Comparison of ENCODE assay signal across 1 cellular context in the genomic region with DNA sequence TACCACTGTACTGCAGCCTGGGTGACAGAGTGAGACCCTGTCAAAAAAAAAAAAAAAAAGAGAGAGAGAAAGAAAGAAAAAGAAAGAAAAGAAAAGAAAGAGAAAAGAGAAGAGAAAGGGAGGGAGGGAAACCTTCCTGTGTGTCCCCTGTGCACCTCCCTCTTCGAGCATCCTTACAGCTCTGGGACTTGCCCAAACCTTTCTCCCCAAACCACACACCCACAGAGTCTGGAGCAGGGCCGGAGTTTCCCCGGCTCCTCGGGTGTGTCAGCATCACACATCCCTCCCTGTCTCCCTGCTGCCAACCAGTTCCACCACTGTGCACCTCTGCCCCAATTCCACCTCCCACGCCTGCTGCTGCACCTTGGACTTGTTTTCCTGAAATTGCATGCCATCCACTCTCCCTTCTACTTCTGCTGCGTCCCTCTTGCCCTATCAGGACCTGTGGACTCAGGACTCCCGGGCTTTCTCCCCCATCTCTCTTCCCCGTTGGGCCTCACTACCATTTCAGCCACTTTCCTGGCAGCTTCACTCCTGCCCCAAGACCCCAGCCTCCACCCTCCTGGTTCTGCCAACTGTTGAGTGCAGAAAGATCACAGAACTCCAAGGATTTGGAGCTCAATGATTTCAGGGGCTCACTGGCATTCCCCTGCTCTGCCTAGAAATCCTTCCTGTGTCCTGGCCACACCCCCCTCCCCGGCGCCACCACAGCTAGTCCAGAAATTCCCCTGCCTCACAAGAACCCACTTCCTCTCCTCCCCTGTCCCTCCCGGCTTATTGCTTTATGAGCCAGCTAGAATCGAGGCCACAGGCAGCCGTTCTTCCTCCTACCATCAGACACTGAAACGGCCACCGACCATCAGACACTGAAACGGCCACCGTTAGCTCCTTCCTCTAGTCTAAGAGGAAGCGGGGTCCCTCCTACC.
A peak's percentile ranks its signal among the peaks of the same experiment; 100 is the strongest.
TF ChIP-seq lines count a peak whose summit lies in the region.

No MANE protein-coding gene starts in this region.

TF ChIP-seq in HepG2, 621 proteins besides CTCF, POLR2A, EP300 and RAD21 (continued from another document and continues in another):
- TF ChIP-seq, protein P1, sequence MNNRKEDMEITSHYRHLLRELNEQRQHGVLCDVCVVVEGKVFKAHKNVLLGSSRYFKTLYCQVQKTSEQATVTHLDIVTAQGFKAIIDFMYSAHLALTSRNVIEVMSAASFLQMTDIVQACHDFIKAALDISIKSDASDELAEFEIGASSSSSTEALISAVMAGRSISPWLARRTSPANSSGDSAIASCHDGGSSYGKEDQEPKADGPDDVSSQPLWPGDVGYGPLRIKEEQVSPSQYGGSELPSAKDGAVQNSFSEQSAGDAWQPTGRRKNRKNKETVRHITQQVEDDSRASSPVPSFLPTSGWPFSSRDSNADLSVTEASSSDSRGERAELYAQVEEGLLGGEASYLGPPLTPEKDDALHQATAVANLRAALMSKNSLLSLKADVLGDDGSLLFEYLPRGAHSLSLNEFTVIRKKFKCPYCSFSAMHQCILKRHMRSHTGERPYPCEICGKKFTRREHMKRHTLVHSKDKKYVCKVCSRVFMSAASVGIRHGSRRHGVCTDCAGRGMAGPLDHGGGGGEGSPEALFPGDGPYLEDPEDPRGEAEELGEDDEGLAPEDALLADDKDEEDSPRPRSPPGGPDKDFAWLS (CRISPR knock-in tag; IDR thresholded peaks at IDR 0.05; ENCODE audit: borderline replicate concordance), result 0 out of 2 replicates have a peak, but pooled peaks have one; percentile 64
- TF ChIP-seq GTF3A (CRISPR knock-in tag; conservative IDR thresholded peaks at IDR 0.05) (no peak), ZC3H13 (CRISPR knock-in tag; IDR thresholded peaks at IDR 0.05) (peak; percentile 78; the same call in 1 of the 2 replicates), ZNF180 (CRISPR knock-in tag; IDR thresholded peaks at IDR 0.05; ENCODE audit: borderline replicate concordance, low read depth) (no peak), GATAD2A (CRISPR knock-in tag; IDR thresholded peaks at IDR 0.05) (peak; percentile 93), U2AF1 (optimal IDR thresholded peaks at IDR 0.05; ENCODE audit: low read depth, low read length) (no peak), FOXK1 (CRISPR knock-in tag; IDR thresholded peaks at IDR 0.05; ENCODE audit: borderline replicate concordance, low read depth) (peak; percentile 72; the same call in 1 of the 2 replicates), KDM1A (CRISPR knock-in tag; IDR thresholded peaks at IDR 0.05) (peak; percentile 50; the same call in 1 of the 2 replicates), DNMT1 (CRISPR knock-in tag; IDR thresholded peaks at IDR 0.05) (no peak), ZNF510 (CRISPR knock-in tag; IDR thresholded peaks at IDR 0.05; ENCODE audit: low read depth) (no peak; the same call in 1 of the 2 replicates), TAF1 (CRISPR knock-in tag; IDR thresholded peaks at IDR 0.05) (peak; percentile 53; the same call in 1 of the 2 replicates), ZKSCAN1 (IDR thresholded peaks at IDR 0.05; ENCODE audit: low read length) (no peak), MBD4 (IDR thresholded peaks at IDR 0.05; ENCODE audit: borderline replicate concordance, low read length) (no peak), NFIC (IDR thresholded peaks at IDR 0.05; ENCODE audit: low read length) (0 out of 2 replicates have a peak, but pooled peaks have one; percentile 51), HNRNPL (IDR thresholded peaks at IDR 0.05; ENCODE audit: low read depth, low read length) (peak; percentile 88), HMG20A (CRISPR knock-in tag; IDR thresholded peaks at IDR 0.05; ENCODE audit: borderline replicate concordance) (peak; percentile 69; the same call in 1 of the 2 replicates)
- TF ChIP-seq, protein P2, sequence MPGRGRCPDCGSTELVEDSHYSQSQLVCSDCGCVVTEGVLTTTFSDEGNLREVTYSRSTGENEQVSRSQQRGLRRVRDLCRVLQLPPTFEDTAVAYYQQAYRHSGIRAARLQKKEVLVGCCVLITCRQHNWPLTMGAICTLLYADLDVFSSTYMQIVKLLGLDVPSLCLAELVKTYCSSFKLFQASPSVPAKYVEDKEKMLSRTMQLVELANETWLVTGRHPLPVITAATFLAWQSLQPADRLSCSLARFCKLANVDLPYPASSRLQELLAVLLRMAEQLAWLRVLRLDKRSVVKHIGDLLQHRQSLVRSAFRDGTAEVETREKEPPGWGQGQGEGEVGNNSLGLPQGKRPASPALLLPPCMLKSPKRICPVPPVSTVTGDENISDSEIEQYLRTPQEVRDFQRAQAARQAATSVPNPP (CRISPR knock-in tag; IDR thresholded peaks at IDR 0.05), result no peak
- TF ChIP-seq, protein P3, sequence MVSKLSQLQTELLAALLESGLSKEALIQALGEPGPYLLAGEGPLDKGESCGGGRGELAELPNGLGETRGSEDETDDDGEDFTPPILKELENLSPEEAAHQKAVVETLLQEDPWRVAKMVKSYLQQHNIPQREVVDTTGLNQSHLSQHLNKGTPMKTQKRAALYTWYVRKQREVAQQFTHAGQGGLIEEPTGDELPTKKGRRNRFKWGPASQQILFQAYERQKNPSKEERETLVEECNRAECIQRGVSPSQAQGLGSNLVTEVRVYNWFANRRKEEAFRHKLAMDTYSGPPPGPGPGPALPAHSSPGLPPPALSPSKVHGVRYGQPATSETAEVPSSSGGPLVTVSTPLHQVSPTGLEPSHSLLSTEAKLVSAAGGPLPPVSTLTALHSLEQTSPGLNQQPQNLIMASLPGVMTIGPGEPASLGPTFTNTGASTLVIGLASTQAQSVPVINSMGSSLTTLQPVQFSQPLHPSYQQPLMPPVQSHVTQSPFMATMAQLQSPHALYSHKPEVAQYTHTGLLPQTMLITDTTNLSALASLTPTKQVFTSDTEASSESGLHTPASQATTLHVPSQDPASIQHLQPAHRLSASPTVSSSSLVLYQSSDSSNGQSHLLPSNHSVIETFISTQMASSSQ (IDR thresholded peaks at IDR 0.05; ENCODE audit: low read depth), result no peak
- TF ChIP-seq, protein P3 (CRISPR knock-in tag; IDR thresholded peaks at IDR 0.05; ENCODE audit: borderline replicate concordance), result peak; percentile 25; the same call in 1 of the 2 replicates
- TF ChIP-seq, protein P4, sequence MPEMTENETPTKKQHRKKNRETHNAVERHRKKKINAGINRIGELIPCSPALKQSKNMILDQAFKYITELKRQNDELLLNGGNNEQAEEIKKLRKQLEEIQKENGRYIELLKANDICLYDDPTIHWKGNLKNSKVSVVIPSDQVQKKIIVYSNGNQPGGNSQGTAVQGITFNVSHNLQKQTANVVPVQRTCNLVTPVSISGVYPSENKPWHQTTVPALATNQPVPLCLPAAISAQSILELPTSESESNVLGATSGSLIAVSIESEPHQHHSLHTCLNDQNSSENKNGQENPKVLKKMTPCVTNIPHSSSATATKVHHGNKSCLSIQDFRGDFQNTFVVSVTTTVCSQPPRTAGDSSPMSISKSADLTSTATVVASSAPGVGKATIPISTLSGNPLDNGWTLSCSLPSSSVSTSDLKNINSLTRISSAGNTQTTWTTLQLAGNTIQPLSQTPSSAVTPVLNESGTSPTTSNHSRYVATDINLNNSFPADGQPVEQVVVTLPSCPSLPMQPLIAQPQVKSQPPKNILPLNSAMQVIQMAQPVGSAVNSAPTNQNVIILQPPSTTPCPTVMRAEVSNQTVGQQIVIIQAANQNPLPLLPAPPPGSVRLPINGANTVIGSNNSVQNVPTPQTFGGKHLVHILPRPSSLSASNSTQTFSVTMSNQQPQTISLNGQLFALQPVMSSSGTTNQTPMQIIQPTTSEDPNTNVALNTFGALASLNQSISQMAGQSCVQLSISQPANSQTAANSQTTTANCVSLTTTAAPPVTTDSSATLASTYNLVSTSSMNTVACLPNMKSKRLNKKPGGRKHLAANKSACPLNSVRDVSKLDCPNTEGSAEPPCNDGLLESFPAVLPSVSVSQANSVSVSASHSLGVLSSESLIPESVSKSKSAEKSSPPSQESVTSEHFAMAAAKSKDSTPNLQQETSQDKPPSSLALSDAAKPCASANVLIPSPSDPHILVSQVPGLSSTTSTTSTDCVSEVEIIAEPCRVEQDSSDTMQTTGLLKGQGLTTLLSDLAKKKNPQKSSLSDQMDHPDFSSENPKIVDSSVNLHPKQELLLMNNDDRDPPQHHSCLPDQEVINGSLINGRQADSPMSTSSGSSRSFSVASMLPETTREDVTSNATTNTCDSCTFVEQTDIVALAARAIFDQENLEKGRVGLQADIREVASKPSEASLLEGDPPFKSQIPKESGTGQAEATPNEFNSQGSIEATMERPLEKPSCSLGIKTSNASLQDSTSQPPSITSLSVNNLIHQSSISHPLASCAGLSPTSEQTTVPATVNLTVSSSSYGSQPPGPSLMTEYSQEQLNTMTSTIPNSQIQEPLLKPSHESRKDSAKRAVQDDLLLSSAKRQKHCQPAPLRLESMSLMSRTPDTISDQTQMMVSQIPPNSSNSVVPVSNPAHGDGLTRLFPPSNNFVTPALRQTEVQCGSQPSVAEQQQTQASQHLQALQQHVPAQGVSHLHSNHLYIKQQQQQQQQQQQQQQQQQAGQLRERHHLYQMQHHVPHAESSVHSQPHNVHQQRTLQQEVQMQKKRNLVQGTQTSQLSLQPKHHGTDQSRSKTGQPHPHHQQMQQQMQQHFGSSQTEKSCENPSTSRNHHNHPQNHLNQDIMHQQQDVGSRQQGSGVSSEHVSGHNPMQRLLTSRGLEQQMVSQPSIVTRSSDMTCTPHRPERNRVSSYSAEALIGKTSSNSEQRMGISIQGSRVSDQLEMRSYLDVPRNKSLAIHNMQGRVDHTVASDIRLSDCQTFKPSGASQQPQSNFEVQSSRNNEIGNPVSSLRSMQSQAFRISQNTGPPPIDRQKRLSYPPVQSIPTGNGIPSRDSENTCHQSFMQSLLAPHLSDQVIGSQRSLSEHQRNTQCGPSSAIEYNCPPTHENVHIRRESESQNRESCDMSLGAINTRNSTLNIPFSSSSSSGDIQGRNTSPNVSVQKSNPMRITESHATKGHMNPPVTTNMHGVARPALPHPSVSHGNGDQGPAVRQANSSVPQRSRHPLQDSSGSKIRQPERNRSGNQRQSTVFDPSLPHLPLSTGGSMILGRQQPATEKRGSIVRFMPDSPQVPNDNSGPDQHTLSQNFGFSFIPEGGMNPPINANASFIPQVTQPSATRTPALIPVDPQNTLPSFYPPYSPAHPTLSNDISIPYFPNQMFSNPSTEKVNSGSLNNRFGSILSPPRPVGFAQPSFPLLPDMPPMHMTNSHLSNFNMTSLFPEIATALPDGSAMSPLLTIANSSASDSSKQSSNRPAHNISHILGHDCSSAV (CRISPR knock-in tag; IDR thresholded peaks at IDR 0.05; ENCODE audit: borderline replicate concordance), result no peak
- TF ChIP-seq, protein P5, sequence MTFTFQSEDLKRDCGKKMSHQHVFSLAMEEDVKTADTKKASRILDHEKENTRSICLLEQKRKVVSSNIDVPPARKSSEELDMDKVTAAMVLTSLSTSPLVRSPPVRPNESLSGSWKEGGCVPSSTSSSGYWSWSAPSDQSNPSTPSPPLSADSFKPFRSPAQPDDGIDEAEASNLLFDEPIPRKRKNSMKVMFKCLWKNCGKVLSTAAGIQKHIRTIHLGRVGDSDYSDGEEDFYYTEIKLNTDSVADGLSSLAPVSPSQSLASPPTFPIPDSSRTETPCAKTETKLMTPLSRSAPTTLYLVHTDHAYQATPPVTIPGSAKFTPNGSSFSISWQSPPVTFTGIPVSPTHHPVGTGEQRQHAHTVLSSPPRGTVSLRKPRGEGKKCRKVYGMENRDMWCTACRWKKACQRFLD (CRISPR knock-in tag; IDR thresholded peaks at IDR 0.05; ENCODE audit: borderline replicate concordance), result no peak; the same call in none of the 2 replicates
- TF ChIP-seq, protein P6, sequence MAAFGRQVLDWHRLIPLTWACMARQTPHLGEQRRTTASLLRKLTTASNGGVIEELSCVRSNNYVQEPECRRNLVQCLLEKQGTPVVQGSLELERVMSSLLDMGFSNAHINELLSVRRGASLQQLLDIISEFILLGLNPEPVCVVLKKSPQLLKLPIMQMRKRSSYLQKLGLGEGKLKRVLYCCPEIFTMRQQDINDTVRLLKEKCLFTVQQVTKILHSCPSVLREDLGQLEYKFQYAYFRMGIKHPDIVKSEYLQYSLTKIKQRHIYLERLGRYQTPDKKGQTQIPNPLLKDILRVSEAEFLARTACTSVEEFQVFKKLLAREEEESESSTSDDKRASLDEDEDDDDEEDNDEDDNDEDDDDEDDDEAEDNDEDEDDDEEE (CRISPR knock-in tag; IDR thresholded peaks at IDR 0.05), result peak; percentile 56; the same call in 1 of the 2 replicates
- TF ChIP-seq, protein P7, sequence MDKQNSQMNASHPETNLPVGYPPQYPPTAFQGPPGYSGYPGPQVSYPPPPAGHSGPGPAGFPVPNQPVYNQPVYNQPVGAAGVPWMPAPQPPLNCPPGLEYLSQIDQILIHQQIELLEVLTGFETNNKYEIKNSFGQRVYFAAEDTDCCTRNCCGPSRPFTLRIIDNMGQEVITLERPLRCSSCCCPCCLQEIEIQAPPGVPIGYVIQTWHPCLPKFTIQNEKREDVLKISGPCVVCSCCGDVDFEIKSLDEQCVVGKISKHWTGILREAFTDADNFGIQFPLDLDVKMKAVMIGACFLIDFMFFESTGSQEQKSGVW (CRISPR knock-in tag; IDR thresholded peaks at IDR 0.05; ENCODE audit: borderline replicate concordance), result no peak
